In the genomic region with DNA sequence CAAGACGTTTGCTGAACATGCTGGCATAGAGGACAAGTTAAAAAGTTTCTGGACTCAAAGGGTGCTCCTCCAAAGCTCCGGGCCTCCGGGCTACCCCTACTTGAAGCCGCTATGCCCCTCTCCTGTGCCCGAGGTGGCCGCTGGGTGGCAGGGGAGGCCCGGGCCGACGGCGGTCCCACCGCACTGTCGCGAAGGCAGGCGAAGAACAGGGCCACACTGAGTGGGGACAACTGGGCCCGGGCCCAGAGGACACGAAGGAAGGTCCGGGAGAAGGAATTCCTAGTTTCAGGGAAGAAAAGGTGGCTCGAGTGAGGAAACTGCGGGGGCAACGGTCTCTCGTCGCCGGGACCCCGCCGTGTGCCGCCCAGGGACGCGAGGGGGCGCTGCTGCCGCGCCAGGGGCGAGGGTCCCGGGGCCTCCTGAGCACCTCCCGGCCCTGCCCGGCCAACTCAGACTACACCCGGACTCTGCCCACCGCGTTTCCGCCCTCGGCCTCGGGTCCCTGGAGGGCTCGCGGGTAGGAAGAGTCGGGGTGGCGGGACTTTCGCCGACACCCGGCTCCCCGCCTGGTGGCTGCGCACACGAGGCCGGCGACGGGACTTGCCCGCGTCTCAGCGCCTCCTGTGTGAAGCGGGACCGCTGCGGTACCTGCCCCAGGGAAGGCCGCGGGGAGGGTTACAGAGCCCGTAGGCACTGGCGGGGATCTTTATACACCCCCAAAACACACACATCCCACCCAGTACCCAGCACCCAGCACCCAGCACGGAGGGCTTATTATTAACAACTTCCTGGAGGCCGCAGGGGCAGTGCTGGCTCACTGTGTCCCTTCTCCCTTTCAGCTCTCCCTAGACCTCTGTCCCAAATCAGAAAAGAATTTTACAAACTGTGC, we compare ENCODE assay signal across 8 cellular contexts. TPM values are rescaled to one million over a fixed set of nuclear protein-coding genes. Genes with fewer than 3 reads are reported as not detected.
A peak's percentile ranks its signal among the peaks of the same experiment; 100 is the strongest.
DNase-seq lines count a peak whose midpoint lies in the region; ATAC-seq and TF ChIP-seq lines count a peak whose summit lies in the region.

No MANE protein-coding gene starts in this region.

- peak; percentile 81 for TF ChIP-seq CTCF in AG09319 (IDR thresholded peaks at IDR 0.05; ENCODE audit: low read depth, low read length)
- peak in 1 of 3 donors; percentile 91 for TF ChIP-seq CTCF in omental fat pad (IDR thresholded peaks at IDR 0.05)

- no peaks in the 10 kb centered on the region for H3K36me3 Mint-ChIP-seq in activated naive CD4-positive, alpha-beta T cell treated with anti-CD3 and anti-CD28 coated beads for 36 hours (ENCODE audit: low read depth)

- DNase-seq in AG09319 (ENCODE audit: extremely low read depth, low read depth) (no peak), RPMI8226 (peak; percentile 80), glomerular visceral epithelial cell (ENCODE audit: extremely low spot score) (peak; percentile 45), omental fat pad (ENCODE audit: low spot score) (no peak), superior temporal gyrus (ENCODE audit: extremely low spot score) (peak; percentile 71)
- DNase-seq in activated naive CD4-positive, alpha-beta T cell treated with anti-CD3 and anti-CD28 coated beads for 36 hours = peak; percentile 84

- no peak overlapping the region for H3K27ac Mint-ChIP-seq in activated naive CD4-positive, alpha-beta T cell treated with anti-CD3 and anti-CD28 coated beads for 36 hours

- H3K9me3 Mint-ChIP-seq in activated naive CD4-positive, alpha-beta T cell treated with anti-CD3 and anti-CD28 coated beads for 36 hours = no peaks in the 10 kb centered on the region

- CTCF ChIA-PET in activated naive CD4-positive, alpha-beta T cell treated with anti-CD3 and anti-CD28 coated beads for 36 hours (lab: Charles Lee) = interaction anchor here (0.5 to 1.5 kb wide), 8 partner anchors 12 to 757 kb away, joined by 3 to 7 read pairs (median 4); no protein-coding TSS in a partner anchor

- peak overlapping the region; percentile 73 for H3K4me3 Mint-ChIP-seq in activated naive CD4-positive, alpha-beta T cell treated with anti-CD3 and anti-CD28 coated beads for 36 hours

- intact Hi-C loops in activated naive CD4-positive, alpha-beta T cell treated with anti-CD3 and anti-CD28 coated beads for 36 hours (cut with micrococcal nuclease) = loop anchor here (1.0 to 5.0 kb wide), 3 partner anchors 15 to 217 kb away; no protein-coding TSS in a partner anchor

- H3K27me3 Mint-ChIP-seq in activated naive CD4-positive, alpha-beta T cell treated with anti-CD3 and anti-CD28 coated beads for 36 hours (ENCODE audit: low read depth) = no peaks in the 10 kb centered on the region

- peaks cover 8% of the 10 kb centered on the region for H3K4me1 Mint-ChIP-seq in activated naive CD4-positive, alpha-beta T cell treated with anti-CD3 and anti-CD28 coated beads for 36 hours (ENCODE audit: low read depth)

- peak; percentile 93 for ATAC-seq in GM19035 (IDR thresholded peaks at IDR 0.05; ENCODE audit: unreplicated experiment)
- ATAC-seq in HG03342 (IDR thresholded peaks at IDR 0.05; ENCODE audit: unreplicated experiment) = peak; percentile 91
- ATAC-seq in omental fat pad (ENCODE audit: low FRiP score) = peak; percentile 92

RNA-seq across cellular contexts. Expression of a gene that starts 0.8 kb away (rescaled TPM):
- under 1 TPM; 0.25 to 0.43 TPM for total RNA-seq in activated naive CD4-positive, alpha-beta T cell treated with anti-CD3 and anti-CD28 coated beads for 36 hours
- total RNA-seq in omental fat pad = not detected

RNA-seq across cellular contexts. Expression of a gene that starts 29.6 kb away (rescaled TPM):
- total RNA-seq in activated naive CD4-positive, alpha-beta T cell treated with anti-CD3 and anti-CD28 coated beads for 36 hours = 10 to 100 TPM; 27.6 to 28.9 TPM
- total RNA-seq in omental fat pad = 10 to 100 TPM; 53.3 to 91.6 (median 69.7) TPM

Comparison
In these comparisons a context has a peak if more than half of its experiments do, and no peak if none do; other contexts are left out.
1. DNase-seq: peak in RPMI8226 (single experiment), activated naive CD4-positive, alpha-beta T cell treated with anti-CD3 and anti-CD28 coated beads for 36 hours (single experiment), glomerular visceral epithelial cell (single experiment) and superior temporal gyrus (single experiment); none in AG09319 (single experiment) and omental fat pad (single experiment).
2. Peak in every context shown above with its lines, with median percentiles within 50 percentile points of each other: ATAC-seq.